Comparison of ENCODE assay signal across 21 cellular contexts in the genomic region with DNA sequence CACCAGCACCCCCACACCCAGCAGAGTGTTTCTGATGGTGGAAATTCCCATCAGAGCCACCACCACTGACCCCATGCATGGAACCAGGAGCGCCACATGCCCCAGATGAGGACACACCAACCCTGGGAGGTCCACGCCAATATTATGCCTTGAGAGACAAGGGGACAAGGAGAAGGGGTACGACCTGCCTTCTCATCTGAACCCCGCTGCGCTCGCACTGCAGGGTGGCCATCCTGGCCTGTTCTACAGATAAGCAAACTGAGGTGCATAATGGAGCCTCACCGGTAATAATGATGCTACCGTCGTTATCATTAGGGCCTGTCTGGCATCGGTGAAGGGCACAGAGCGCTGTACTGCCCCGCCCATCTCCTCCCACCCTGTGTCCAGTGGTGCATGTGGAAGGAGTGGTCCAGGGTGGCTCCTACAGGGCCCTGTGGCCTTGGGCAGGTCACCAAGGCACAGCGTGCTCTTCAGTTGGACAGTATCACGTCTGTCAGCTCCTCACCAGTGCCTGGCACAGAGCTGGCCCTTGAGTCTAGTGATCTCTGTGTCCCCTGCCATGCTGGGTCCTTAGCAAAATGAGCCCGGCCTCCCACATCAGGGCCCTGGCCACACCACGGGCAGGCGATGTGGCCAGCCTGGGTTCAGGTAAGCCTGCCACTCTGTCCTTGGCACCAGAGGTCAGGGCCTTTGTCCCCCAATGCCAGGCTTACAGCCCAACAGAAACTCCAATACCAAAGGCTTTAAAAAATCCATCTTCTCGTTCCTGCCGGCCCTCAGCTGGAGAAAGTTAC.
"Had no signal": no experiment of that assay in that cellular context is flagged by ENCODE, and none has a peak within 500 bp of the region (broad histone marks: within the 10 kb centered on the region; RNA-seq: fewer than 3 reads in every experiment).

No MANE protein-coding gene starts in this region.

- H3K4me2 ChIP-seq: neural progenitor cell had no signal

- H3K4me3 ChIP-seq: cardiac muscle cell, dorsolateral prefrontal cortex, mucosa of descending colon, neural progenitor cell, ovary had no signal

- ATAC-seq: activated CD4-positive, CD25-positive, alpha-beta regulatory T cell treated with anti-CD3 and anti-CD28 coated beads, Interleukin-2, amount 50 U/mL, for 24 hours; activated naive CD4-positive, alpha-beta T cell treated with anti-CD3 and anti-CD28 coated beads, Interleukin-2, amount 50 U/mL, for 72 hours; activated T-cell treated with anti-CD3 and anti-CD28 coated beads, Interleukin-2, amount 50 U/mL, for 72 hours; left lobe of liver; mucosa of descending colon; SK-N-SH treated with all-trans-retinoic acid at 6 μM for 48 hours; stimulated activated naive B cell treated with anti-CD40 and anti-IgM and Interleukin-4, amounts not matched to agents 10 μg/mL and 1 μg/mL and 100 μg/mL, for 72 hours; T-cell had no signal

- H3K9me3 ChIP-seq: mucosa of descending colon, ovary had no signal

- H3K27me3 ChIP-seq: cardiac muscle cell, dorsolateral prefrontal cortex, neural progenitor cell, ovary had no signal

- H3K4me1 ChIP-seq: neural progenitor cell had no signal

- H2AFZ ChIP-seq: neural progenitor cell had no signal

- H3K9ac ChIP-seq: neural progenitor cell had no signal

- H3K36me3 ChIP-seq: cardiac muscle cell, ovary had no signal

- H3K27ac ChIP-seq: cardiac muscle cell, dorsolateral prefrontal cortex, epithelial cell of prostate, neural progenitor cell, ovary had no signal

- DNase-seq: activated gamma-delta T cell treated with Interleukin-2 at 50 U/mL for 16 hours; activated T-cell treated with anti-CD3 and anti-CD28 coated beads, Interleukin-2, amount 50 U/mL, for 72 hours; amygdala; foreskin fibroblast; glutamatergic neuron; hippocampal formation; mesenchymal stem cell; naive B cell; stimulated activated naive B cell treated with anti-CD40 and anti-IgM and Interleukin-4, amounts not matched to agents 10 μg/mL and 1 μg/mL and 100 μg/mL, for 72 hours; T-cell; T-helper 9 cell had no signal
